ENCODE assay signal across 23 cellular contexts in the genomic region with DNA sequence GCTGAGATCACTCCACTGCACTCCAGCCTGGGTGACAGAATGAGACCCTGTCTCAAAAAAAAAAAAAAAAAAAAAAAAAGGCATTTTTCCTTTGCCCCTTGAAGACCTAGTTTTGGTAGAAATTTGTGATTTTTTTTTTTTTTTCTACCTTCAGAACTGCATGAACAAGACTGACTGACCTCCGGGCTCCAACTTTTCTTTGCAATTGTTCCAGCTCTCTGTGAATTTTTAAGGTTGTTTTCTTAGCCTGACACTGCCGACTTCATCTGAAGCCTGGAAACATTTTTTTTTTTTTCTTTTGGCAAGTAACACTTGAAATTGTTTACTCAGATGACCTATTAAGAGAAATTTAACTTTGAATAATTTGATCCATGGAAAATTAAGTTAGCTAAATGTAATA.
"Had no signal": no experiment of that assay in that cellular context is flagged by ENCODE, and none has a peak within 500 bp of the region (broad histone marks: within the 10 kb centered on the region; RNA-seq: fewer than 3 reads in every experiment).

No MANE protein-coding gene starts in this region.

- H3K27me3 ChIP-seq: colonic mucosa, neural progenitor cell, transverse colon had no signal

- H3K4me3 ChIP-seq: colonic mucosa, lung, mucosa of descending colon, neural progenitor cell, prostate gland, thoracic aorta, transverse colon had no signal

- ATAC-seq: mucosa of descending colon; natural killer cell treated with Interleukin-12 subunit alpha and Interleukin-12 subunit beta and Interleukin-15 and Interleukin-18, amount 100 ng/mL, for 72 hours; right cardiac atrium; stimulated activated effector memory CD8-positive, alpha-beta T cell treated with anti-CD3 and anti-CD28 coated beads, Interleukin-12 subunit alpha, Interleukin-12 subunit beta, amount 100 ng/mL, for 72 hours had no signal

- H3K27me3 Mint-ChIP-seq: dendritic cell treated with granulocyte-macrophage colony-stimulating factor and Interleukin-4, amounts not matched to agents 40 ng/mL and 50 ng/mL, for 4 days had no signal

- H3K36me3 Mint-ChIP-seq: mesothelial cell of epicardium; naive B cell; natural killer cell treated with Interleukin-12 subunit alpha and Interleukin-12 subunit beta and Interleukin-15 and Interleukin-18, amount 100 ng/mL, for 72 hours; neural progenitor cell; stimulated activated effector memory CD8-positive, alpha-beta T cell treated with anti-CD3 and anti-CD28 coated beads, Interleukin-12 subunit alpha, Interleukin-12 subunit beta, amount 100 ng/mL, for 72 hours had no signal

- H3K4me1 Mint-ChIP-seq: naive B cell; neural progenitor cell; stimulated activated effector memory CD8-positive, alpha-beta T cell treated with anti-CD3 and anti-CD28 coated beads, Interleukin-12 subunit alpha, Interleukin-12 subunit beta, amount 100 ng/mL, for 72 hours had no signal

- H3K27ac Mint-ChIP-seq: dendritic cell treated with granulocyte-macrophage colony-stimulating factor and Interleukin-4, amounts not matched to agents 40 ng/mL and 50 ng/mL, for 4 days; mesothelial cell of epicardium; naive B cell; natural killer cell treated with Interleukin-12 subunit alpha and Interleukin-12 subunit beta and Interleukin-15 and Interleukin-18, amount 100 ng/mL, for 72 hours; neural progenitor cell; stimulated activated effector memory CD8-positive, alpha-beta T cell treated with anti-CD3 and anti-CD28 coated beads, Interleukin-12 subunit alpha, Interleukin-12 subunit beta, amount 100 ng/mL, for 72 hours had no signal

- H3K36me3 ChIP-seq: colonic mucosa, neural progenitor cell, prostate gland, thoracic aorta, transverse colon had no signal

- DNase-seq: central memory CD4-positive, alpha-beta T cell; colonic mucosa; effector memory CD4-positive, alpha-beta T cell; erythroblast; mesenchymal stem cell; mucosa of descending colon; naive B cell; right cardiac atrium; small intestine; stimulated activated CD4-positive, alpha-beta T cell treated with anti-CD3 and anti-CD28 coated beads, Interleukin-12 subunit alpha, Interleukin-12 subunit beta, amount 100 ng/mL, for 4 hours; stimulated activated CD4-positive, alpha-beta T cell treated with anti-CD3 and anti-CD28 coated beads, Interleukin-1b, Interleukin-23, amount 100 ng/mL, for 48 hours; stimulated activated CD4-positive, alpha-beta T cell treated with anti-CD3 and anti-CD28 coated beads, Interleukin-4, amount 100 ng/mL, for 24 hours; stimulated activated naive CD4-positive, alpha-beta T cell treated with Interleukin-2 at 50 U/mL for 16 hours; substantia nigra; transverse colon had no signal

- H3K4me3 Mint-ChIP-seq: dendritic cell treated with granulocyte-macrophage colony-stimulating factor and Interleukin-4, amounts not matched to agents 40 ng/mL and 50 ng/mL, for 4 days; mesothelial cell of epicardium; naive B cell; natural killer cell treated with Interleukin-12 subunit alpha and Interleukin-12 subunit beta and Interleukin-15 and Interleukin-18, amount 100 ng/mL, for 72 hours; neural progenitor cell; stimulated activated effector memory CD8-positive, alpha-beta T cell treated with anti-CD3 and anti-CD28 coated beads, Interleukin-12 subunit alpha, Interleukin-12 subunit beta, amount 100 ng/mL, for 72 hours had no signal

- H3K27ac ChIP-seq: colonic mucosa, neural progenitor cell, thoracic aorta had no signal

- H3K4me1 ChIP-seq: colonic mucosa, neural progenitor cell, prostate gland had no signal

- H3K9me3 ChIP-seq: colonic mucosa, mucosa of descending colon, prostate gland, thoracic aorta, transverse colon had no signal

- H3K9me3 Mint-ChIP-seq: dendritic cell treated with granulocyte-macrophage colony-stimulating factor and Interleukin-4, amounts not matched to agents 40 ng/mL and 50 ng/mL, for 4 days; mesothelial cell of epicardium; naive B cell; natural killer cell treated with Interleukin-12 subunit alpha and Interleukin-12 subunit beta and Interleukin-15 and Interleukin-18, amount 100 ng/mL, for 72 hours; neural progenitor cell; stimulated activated effector memory CD8-positive, alpha-beta T cell treated with anti-CD3 and anti-CD28 coated beads, Interleukin-12 subunit alpha, Interleukin-12 subunit beta, amount 100 ng/mL, for 72 hours had no signal
